In the genomic region with DNA sequence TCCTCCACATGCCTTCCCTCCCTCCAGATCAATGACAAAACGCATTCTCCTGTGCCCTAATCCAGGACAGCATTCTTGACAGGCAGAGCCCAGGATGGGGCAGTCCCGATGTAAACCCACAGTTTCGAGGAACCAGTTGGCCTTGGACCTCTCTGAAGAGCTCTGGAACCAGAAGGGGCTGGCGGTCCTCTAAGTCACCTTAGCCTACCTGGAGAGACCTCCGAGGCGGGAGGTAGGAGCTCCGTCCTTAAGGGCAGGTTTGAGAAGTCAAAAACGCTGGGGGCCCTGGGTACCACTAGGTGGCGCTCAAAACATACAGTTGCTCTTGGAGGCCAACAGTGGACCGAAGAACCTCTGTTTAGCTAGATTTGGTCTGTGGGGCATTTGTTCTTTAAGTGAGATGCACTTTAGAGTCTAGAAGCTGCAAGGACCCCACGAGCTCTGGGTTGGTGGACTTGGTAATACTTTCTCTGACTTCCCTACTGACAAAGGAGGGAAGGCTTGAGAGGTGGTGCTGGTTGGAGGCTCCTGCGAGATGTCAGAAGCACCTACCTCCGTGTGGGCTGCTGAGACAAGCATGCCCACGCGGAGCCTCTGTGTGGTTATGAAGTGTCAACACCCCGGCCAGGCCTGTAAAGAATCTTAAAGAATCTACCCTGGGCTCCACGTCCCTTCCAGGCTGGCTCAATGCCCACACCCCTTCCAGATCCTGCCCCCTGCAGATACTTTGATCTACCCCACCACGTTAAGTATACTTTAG, we compare ENCODE assay signal across 8 cellular contexts.
DNase-seq lines count a peak whose midpoint lies in the region; ATAC-seq, FAIRE-seq and TF ChIP-seq lines count a peak whose summit lies in the region.

No MANE protein-coding gene starts in this region.

- no peaks in the 10 kb centered on the region; the same call in 1 of the 2 replicates for H3K9me3 Mint-ChIP-seq in WTC11

- CTCF ChIA-PET in WTC11 (lab: Charles Lee), result interaction anchor here (0.6 to 1.9 kb wide), 133 partner anchors 9 to 728 kb away, joined by 3 to 30 read pairs (median 5); partner anchors contain the start of genes ALDH1L2, CHST11, EID3 and NOPCHAP1
- CTCF ChIA-PET in mammary epithelial cell (lab: Charles Lee; ENCODE audit: low non-redundant PET), result interaction anchor here (0.5 to 0.6 kb wide), 6 partner anchors 61 to 489 kb away, joined by 3 to 5 read pairs (median 3); no protein-coding TSS in a partner anchor

- peak overlapping the region; percentile 31 for H2AFZ ChIP-seq in mammary epithelial cell (ENCODE audit: low read depth, low read length)
- peak overlapping the region; percentile 24 for H2AFZ ChIP-seq in keratinocyte (ENCODE audit: control insufficient read depth, low read length)

- H3K4me1 Mint-ChIP-seq in WTC11, result peaks cover 10% of the 10 kb centered on the region

- H3K79me2 ChIP-seq in mammary epithelial cell (ENCODE audit: insufficient read depth, low read length), result no peaks in the 10 kb centered on the region
- no peaks in the 10 kb centered on the region for H3K79me2 ChIP-seq in keratinocyte (ENCODE audit: control insufficient read depth, insufficient read depth, low read length)

- FAIRE-seq in keratinocyte (lab: Jason Lieb, UNC), result no peak

- no peak overlapping the region for H3K4me3 ChIP-seq in HFF-Myc (replicated peaks; ENCODE audit: low read depth, low read length)
- H3K4me3 ChIP-seq in mammary epithelial cell (replicated peaks in 1 of 3; ENCODE audit: insufficient read depth in 1 of 3, low read depth in 2 of 3, low read length in 3 of 3), result no peak overlapping the region
- no peak overlapping the region for H3K4me3 ChIP-seq in keratinocyte (ENCODE audit: control insufficient read depth in 2 of 3, extremely low read depth in 1 of 3, insufficient read depth in 2 of 3, low read depth in 1 of 3, low read length in 3 of 3)

- H3K4me2 ChIP-seq in mammary epithelial cell (ENCODE audit: insufficient read depth, low read depth, low read length) (peak overlapping the region; percentile 7), keratinocyte (ENCODE audit: control insufficient read depth, extremely low read depth, insufficient read depth, low read depth, low read length) (peak overlapping the region; percentile 33)

- H3K4me1 ChIP-seq in mammary epithelial cell (ENCODE audit: insufficient read depth, low read length) (no peaks in the 10 kb centered on the region), keratinocyte (ENCODE audit: control insufficient read depth, extremely low read depth, insufficient read depth, low read length) (peaks cover 6% of the 10 kb centered on the region)

- intact Hi-C loops in mammary epithelial cell (cut with micrococcal nuclease), result loop anchor here (1.0 to 10.0 kb wide), 8 partner anchors 75 to 718 kb away; partner anchors contain the start of gene CHST11

- H3K9me3 ChIP-seq in mammary epithelial cell (replicated peaks; ENCODE audit: insufficient read depth, low read length), result no peaks in the 10 kb centered on the region
- H3K9me3 ChIP-seq in keratinocyte (ENCODE audit: control insufficient read depth, low read depth, low read length), result no peaks in the 10 kb centered on the region

- in situ Hi-C loops in mammary epithelial cell (cut with MboI; ENCODE audit: low sequenced_read_pairs in 2 of 2), result loop anchor here (10.0 to 25.0 kb wide), 2 partner anchors 480 to 493 kb away; no protein-coding TSS in a partner anchor

- no peak overlapping the region for H3K27ac Mint-ChIP-seq in WTC11

- no peaks in the 10 kb centered on the region for H3K9me1 ChIP-seq in keratinocyte (ENCODE audit: control insufficient read depth, extremely low read depth, insufficient read depth, low read length)

- H3K9ac ChIP-seq in mammary epithelial cell (ENCODE audit: insufficient read depth, low read length) (no peak overlapping the region), keratinocyte (ENCODE audit: control insufficient read depth, extremely low read depth, insufficient read depth, low read length) (no peak overlapping the region)

- 0 out of 2 replicates have a peak, but pooled peaks cover 3% of the 10 kb centered on the region for H3K36me3 Mint-ChIP-seq in WTC11

- peak; percentile 47 for DNase-seq in DMS 273 treated with DMSO at 0.1 percent for 48 hours (lab: John Stamatoyannopoulos, UW)
- DNase-seq in HFF-Myc (ENCODE audit: extremely low read depth, low read depth), result peak; percentile 54
- peak; percentile 58 for DNase-seq in NCI-H2196 treated with DMSO at 0.1 percent for 48 hours (lab: John Stamatoyannopoulos, UW; ENCODE audit: unreplicated experiment)
- peak; percentile 88 for DNase-seq in WTC11 (ENCODE audit: low spot score)
- peak; percentile 62 for DNase-seq in mammary epithelial cell
- peak; percentile 33 for DNase-seq in keratinocyte (ENCODE audit: low read depth, low spot score)
- peak; percentile 63 to 68 for DNase-seq in stimulated activated CD4-positive, alpha-beta T cell treated with anti-CD3 and anti-CD28 coated beads, Interleukin-1b, Interleukin-23, amount 100 ng/mL, for 1 hour (ENCODE audit: low read depth in 2 of 2)

- H4K20me1 ChIP-seq in mammary epithelial cell (ENCODE audit: insufficient read depth, low read length) (no peaks in the 10 kb centered on the region), keratinocyte (ENCODE audit: control insufficient read depth, extremely low read depth, insufficient read depth, low read length) (no peaks in the 10 kb centered on the region)

- H3K27me3 Mint-ChIP-seq in WTC11 (ENCODE audit: low read depth), result no peaks in the 10 kb centered on the region

- ATAC-seq in WTC11, result peak; percentile 95
- ATAC-seq in GM18520 (IDR thresholded peaks at IDR 0.05; ENCODE audit: unreplicated experiment), result no peak

- POLR2A ChIA-PET in WTC11 (lab: Charles Lee), result interaction anchor here (1.0 kb wide), 1 partner anchor 76 kb away, joined by 4 read pairs; no protein-coding TSS in a partner anchor

- H3K27ac ChIP-seq in mammary epithelial cell (ENCODE audit: insufficient read depth, low read depth, low read length) (no peak overlapping the region), keratinocyte (ENCODE audit: control insufficient read depth, insufficient read depth, low read length) (no peak overlapping the region)

- BruUV-seq in mammary epithelial cell (replicated peaks; lab: Mats Ljungman, UMichigan), result no TSS peak

- H3K27me3 ChIP-seq in mammary epithelial cell (ENCODE audit: insufficient read depth, low read length) (no peaks in the 10 kb centered on the region), keratinocyte (ENCODE audit: control insufficient read depth, extremely low read depth, insufficient read depth, low read length) (no peaks in the 10 kb centered on the region)

- WGBS in mammary epithelial cell (ENCODE audit: low coverage, missing lambda C conversion rate), result 29% methylated on average over 17 of the region's 18 CpGs

- peak overlapping the region; percentile 47 for H3K4me3 Mint-ChIP-seq in WTC11

- dilution Hi-C loops in mammary epithelial cell (cut with HindIII; ENCODE audit: low sequenced_read_pairs), result no loop called here
- dilution Hi-C loops in keratinocyte (cut with MboI; ENCODE audit: extremely low pct_ligation_motif_present, low sequenced_read_pairs), result no loop called here

- H3K36me3 ChIP-seq in mammary epithelial cell (ENCODE audit: insufficient read depth, low read length) (no peaks in the 10 kb centered on the region), keratinocyte (ENCODE audit: control insufficient read depth in 2 of 2, extremely low read depth in 1 of 2, insufficient read depth in 2 of 2, low read length in 2 of 2) (no peaks in the 10 kb centered on the region)

- TF ChIP-seq CTCF in HFF-Myc (IDR thresholded peaks at IDR 0.05; ENCODE audit: low read depth, low read length, missing control alignments), result peak; percentile 99
- TF ChIP-seq CTCF in WTC11 (IDR thresholded peaks at IDR 0.05), result peak; percentile 91
- peak; percentile 93 to 98 for TF ChIP-seq CTCF in mammary epithelial cell (conservative IDR thresholded peaks at IDR 0.05 in 1 of 2, IDR thresholded peaks at IDR 0.05 in 1 of 2; ENCODE audit: extremely low read depth in 1 of 2, insufficient read depth in 1 of 2, low read depth in 1 of 2, low read length in 2 of 2)
- peak; percentile 87 to 95 (median 93) for TF ChIP-seq CTCF in keratinocyte (optimal IDR thresholded peaks at IDR 0.05 in 1 of 3, IDR thresholded peaks at IDR 0.05 in 1 of 3, conservative IDR thresholded peaks at IDR 0.05 in 1 of 3; ENCODE audit: extremely low read depth in 1 of 3, insufficient read depth in 2 of 3, low read length in 3 of 3)

TF ChIP-seq in WTC11, 78 proteins besides CTCF, POLR2A, EP300 and RAD21:
- TF ChIP-seq KAT7 (CRISPR knock-in tag; IDR thresholded peaks at IDR 0.05; ENCODE audit: borderline replicate concordance) (no peak), ZNF423 (CRISPR knock-in tag; IDR thresholded peaks at IDR 0.05) (0 out of 2 replicates have a peak, but pooled peaks have one; percentile 16), FOXP1 (CRISPR knock-in tag; IDR thresholded peaks at IDR 0.05; ENCODE audit: borderline replicate concordance) (no peak)
- TF ChIP-seq, protein P1, sequence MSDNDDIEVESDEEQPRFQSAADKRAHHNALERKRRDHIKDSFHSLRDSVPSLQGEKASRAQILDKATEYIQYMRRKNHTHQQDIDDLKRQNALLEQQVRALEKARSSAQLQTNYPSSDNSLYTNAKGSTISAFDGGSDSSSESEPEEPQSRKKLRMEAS (CRISPR knock-in tag; IDR thresholded peaks at IDR 0.05), result 0 out of 2 replicates have a peak, but pooled peaks have one; percentile 21

Comparison
In these comparisons a context has a peak if more than half of its experiments do, and no peak if none do; other contexts are left out.
1. DNase-seq: peak in every context shown above with its lines; median percentile 88 in WTC11; 66 in stimulated activated CD4-positive, alpha-beta T cell treated with anti-CD3 and anti-CD28 coated beads, Interleukin-1b, Interleukin-23, amount 100 ng/mL, for 1 hour; 62 in mammary epithelial cell; 58 in NCI-H2196 treated with DMSO at 0.1 percent for 48 hours; 54 in HFF-Myc; 47 in DMS 273 treated with DMSO at 0.1 percent for 48 hours; 33 in keratinocyte.